16 cellular contexts compared by ENCODE assay signal in genomic region chr14:103416916-103417315, GRCh38. TPM values are rescaled to one million over a fixed set of nuclear protein-coding genes. Genes with fewer than 3 reads are reported as not detected.
DNase-seq lines count a peak whose midpoint lies in the region; ATAC-seq, FAIRE-seq and TF ChIP-seq lines count a peak whose summit lies in the region.
"Had no signal": no experiment of that assay in that cellular context is flagged by ENCODE, and none has a peak within 500 bp of the region (broad histone marks: within the 10 kb centered on the region; RNA-seq: fewer than 3 reads in every experiment).

No MANE protein-coding gene starts in this region.

- H3K4me3 Mint-ChIP-seq in activated naive CD8-positive, alpha-beta T cell: peak overlapping the region; percentile 3
- no peak overlapping the region for H3K4me3 Mint-ChIP-seq in activated naive CD8-positive, alpha-beta T cell treated with anti-CD3 and anti-CD28 coated beads for 36 hours
- no peak overlapping the region for H3K4me3 Mint-ChIP-seq in type B pancreatic cell
- H3K4me3 Mint-ChIP-seq: T-cell had no signal

- intact Hi-C loops in body of pancreas (cut with DNase I): no loop called here

- H3K36me3 Mint-ChIP-seq in activated naive CD8-positive, alpha-beta T cell: peaks cover 8% of the 10 kb centered on the region
- H3K36me3 Mint-ChIP-seq in activated naive CD8-positive, alpha-beta T cell treated with anti-CD3 and anti-CD28 coated beads for 36 hours: peaks cover 16% of the 10 kb centered on the region
- H3K36me3 Mint-ChIP-seq in type B pancreatic cell: peaks cover 25% of the 10 kb centered on the region

- H3K4me1 ChIP-seq in small intestine (ENCODE audit: control insufficient read depth in 2 of 2, insufficient read depth in 1 of 2, low read depth in 1 of 2, low read length in 1 of 2) (peaks cover 0 to 2% of the 10 kb centered on the region in 2 donors), body of pancreas (peaks cover 13% of the 10 kb centered on the region)

- no peak for ATAC-seq in body of pancreas
- ATAC-seq: Panc1, T-cell had no signal

- no peaks in the 10 kb centered on the region for H3K9me3 Mint-ChIP-seq in activated naive CD8-positive, alpha-beta T cell (ENCODE audit: low read depth)
- no peaks in the 10 kb centered on the region for H3K9me3 Mint-ChIP-seq in activated naive CD8-positive, alpha-beta T cell treated with anti-CD3 and anti-CD28 coated beads for 36 hours
- no peaks in the 10 kb centered on the region for H3K9me3 Mint-ChIP-seq in type B pancreatic cell
- H3K9me3 Mint-ChIP-seq: T-cell had no signal

- TF ChIP-seq CTCF in type B pancreatic cell (conservative IDR thresholded peaks at IDR 0.05) (no peak), body of pancreas (IDR thresholded peaks at IDR 0.05) (no peak)

- H3K9me3 ChIP-seq in small intestine (ENCODE audit: control insufficient read depth, low read depth): no peaks in the 10 kb centered on the region
- no peaks in the 10 kb centered on the region for H3K9me3 ChIP-seq in body of pancreas

- no peak for FAIRE-seq in small intestine (lab: Jason Lieb, UNC)

- no peak for TF ChIP-seq POLR2A in body of pancreas (IDR thresholded peaks at IDR 0.05)

- H3K4me3 ChIP-seq in small intestine (ENCODE audit: low read depth in 1 of 2, low read length in 2 of 2): no peak overlapping the region
- no peak overlapping the region for H3K4me3 ChIP-seq in body of pancreas
- H3K4me3 ChIP-seq: coronary artery had no signal

- WGBS in small intestine, 3 donors: 93 to 98% (median 93%) methylated on average over 2 of the region's 2 CpGs
- WGBS in body of pancreas, 2 donors: 89 to 91% methylated on average over 2 of the region's 2 CpGs

- H3K27me3 ChIP-seq in small intestine (ENCODE audit: control insufficient read depth in 2 of 2, insufficient read depth in 2 of 2, low read length in 2 of 2) (no peaks in the 10 kb centered on the region), body of pancreas (no peaks in the 10 kb centered on the region)

- H3K27ac ChIP-seq in caudate nucleus (ENCODE audit: low read depth, low read length) (peak overlapping the region; percentile 82), small intestine (ENCODE audit: low read depth in 1 of 2, low read length in 1 of 2) (no peak overlapping the region), body of pancreas (no peak overlapping the region)
- H3K27ac ChIP-seq: coronary artery, KMS-11 had no signal

- H3K27ac Mint-ChIP-seq in activated naive CD8-positive, alpha-beta T cell: peak overlapping the region; percentile 55
- no peak overlapping the region for H3K27ac Mint-ChIP-seq in activated naive CD8-positive, alpha-beta T cell treated with anti-CD3 and anti-CD28 coated beads for 36 hours
- peak overlapping the region; percentile 48 for H3K27ac Mint-ChIP-seq in type B pancreatic cell

- DNase-seq in activated naive CD8-positive, alpha-beta T cell treated with anti-CD3 and anti-CD28 coated beads for 36 hours: no peak
- DNase-seq in caudate nucleus (lab: John Stamatoyannopoulos, UW) (peak in 27 of 61 donors; percentile 4 to 60 (median 25)), midbrain (lab: John Stamatoyannopoulos, UW) (peak; percentile 48), type B pancreatic cell (ENCODE audit: extremely low spot score, unreplicated experiment) (no peak), NAMALWA (ENCODE audit: low spot score) (no peak), small intestine (no peak), body of pancreas (no peak)
- DNase-seq: ACHN; activated CD4-positive, CD25-positive, alpha-beta regulatory T cell; NCI-H1436 treated with DMSO at 0.1 percent for 48 hours; stimulated activated naive CD4-positive, alpha-beta T cell; T-cell had no signal

- no peaks in the 10 kb centered on the region for H3K27me3 Mint-ChIP-seq in activated naive CD8-positive, alpha-beta T cell
- H3K27me3 Mint-ChIP-seq in activated naive CD8-positive, alpha-beta T cell treated with anti-CD3 and anti-CD28 coated beads for 36 hours: no peaks in the 10 kb centered on the region
- H3K27me3 Mint-ChIP-seq in type B pancreatic cell: no peaks in the 10 kb centered on the region
- H3K27me3 Mint-ChIP-seq: T-cell had no signal

- H3K4me1 Mint-ChIP-seq in activated naive CD8-positive, alpha-beta T cell (ENCODE audit: low read depth): peaks cover 50% of the 10 kb centered on the region
- peaks cover 28% of the 10 kb centered on the region for H3K4me1 Mint-ChIP-seq in activated naive CD8-positive, alpha-beta T cell treated with anti-CD3 and anti-CD28 coated beads for 36 hours
- peaks cover 34% of the 10 kb centered on the region for H3K4me1 Mint-ChIP-seq in type B pancreatic cell (ENCODE audit: unreplicated experiment)

- H3K36me3 ChIP-seq in small intestine (ENCODE audit: control insufficient read depth in 2 of 2, insufficient read depth in 2 of 2, low read length in 2 of 2): peaks cover 3 to 5% of the 10 kb centered on the region in 2 donors
- no peaks in the 10 kb centered on the region for H3K36me3 ChIP-seq in body of pancreas (replicated peaks in 1 of 2; ENCODE audit: insufficient read depth in 1 of 2, low read depth in 2 of 2)

RNA-seq across cellular contexts. Expression of gene MARK3, which starts 31.7 kb away (rescaled TPM):
- total RNA-seq in activated naive CD8-positive, alpha-beta T cell treated with anti-CD3 and anti-CD28 coated beads for 36 hours: 10 to 100 TPM; 71.0 to 74.3 TPM
- total RNA-seq in type B pancreatic cell (ENCODE audit: low replicate concordance) (79.1 and 91.4 TPM in 2 replicates), body of pancreas (100 to 1,000 TPM in 1 of 2 donors, 10 to 100 TPM in 1; 87.2 to 147 TPM)
- polyA plus RNA-seq in small intestine: 10 to 100 TPM; 37.7 to 67.8 (median 62.4) TPM
